4 cellular contexts compared by ENCODE assay signal in the genomic region with DNA sequence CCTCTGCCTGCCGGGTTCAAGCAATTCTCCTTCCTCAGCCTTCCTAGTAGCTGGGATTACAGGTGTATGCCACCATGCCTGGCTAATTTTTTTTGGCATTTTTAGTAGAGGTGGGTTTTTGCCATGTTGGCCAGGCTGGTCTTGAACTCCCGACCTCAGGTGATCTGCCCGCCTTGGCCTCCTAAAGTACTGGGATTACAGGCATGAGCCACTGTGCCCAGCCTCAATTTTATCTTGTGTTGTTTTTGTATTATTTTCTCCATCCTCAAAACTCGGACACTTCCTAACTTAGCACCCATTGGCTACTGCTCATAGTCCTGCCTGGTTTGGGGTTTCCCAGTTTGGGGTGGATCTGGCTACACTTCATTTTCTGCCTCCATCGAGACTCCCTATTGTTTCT. TPM values are rescaled to one million over a fixed set of nuclear protein-coding genes. Genes with fewer than 3 reads are reported as not detected.
"Had no signal": no experiment of that assay in that cellular context is flagged by ENCODE, and none has a peak within 500 bp of the region (broad histone marks: within the 10 kb centered on the region; RNA-seq: fewer than 3 reads in every experiment).

No MANE protein-coding gene starts in this region.

RNA-seq across cellular contexts. Expression of gene NYNRIN, which starts 11.2 kb away (rescaled TPM):
- polyA plus RNA-seq: naive thymus-derived CD4-positive, alpha-beta T cell had no signal

RNA-seq across cellular contexts. Expression of gene NFATC4, which starts 19.6 kb away (rescaled TPM):
- total RNA-seq: naive thymus-derived CD4-positive, alpha-beta T cell; naive thymus-derived CD8-positive, alpha-beta T cell had no signal
- polyA plus RNA-seq: immature natural killer cell; naive thymus-derived CD4-positive, alpha-beta T cell; naive thymus-derived CD8-positive, alpha-beta T cell had no signal

RNA-seq across cellular contexts. Expression of gene CBLN3, which starts 41.9 kb away (rescaled TPM):
- polyA plus RNA-seq: immature natural killer cell had no signal

RNA-seq across cellular contexts. Expression of gene RIPK3, which starts 47.8 kb away (rescaled TPM):
- total RNA-seq: myocyte had no signal
